In the genomic region with DNA sequence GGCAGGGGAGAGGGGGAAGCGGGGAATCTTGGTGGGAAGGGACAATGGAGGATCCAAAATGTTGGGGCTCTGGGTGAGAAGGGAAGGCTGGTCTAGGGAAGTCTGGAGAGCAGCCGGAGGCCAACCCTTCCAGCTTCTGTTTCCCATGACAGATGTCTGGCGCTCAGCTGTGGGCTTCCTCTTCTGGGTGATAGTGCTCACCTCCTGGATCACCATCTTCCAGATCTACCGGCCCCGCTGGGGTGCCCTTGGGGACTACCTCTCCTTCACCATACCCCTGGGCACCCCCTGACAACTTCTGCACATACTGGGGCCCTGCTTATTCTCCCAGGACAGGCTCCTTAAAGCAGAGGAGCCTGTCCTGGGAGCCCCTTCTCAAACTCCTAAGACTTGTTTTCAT, we compare ENCODE assay signal across 9 cellular contexts. TPM values are rescaled to one million over a fixed set of nuclear protein-coding genes. Genes with fewer than 3 reads are reported as not detected.
DNase-seq lines count a peak whose midpoint lies in the region; ATAC-seq and TF ChIP-seq lines count a peak whose summit lies in the region.
"Had no signal": no experiment of that assay in that cellular context is flagged by ENCODE, and none has a peak within 500 bp of the region (broad histone marks: within the 10 kb centered on the region; RNA-seq: fewer than 3 reads in every experiment).

No MANE protein-coding gene starts in this region.

- H3K4me1 Mint-ChIP-seq in chondrocyte (ENCODE audit: low read depth), result peaks cover 59% of the 10 kb centered on the region
- H3K4me1 Mint-ChIP-seq in nephron, result peaks cover 33% of the 10 kb centered on the region

- no peaks in the 10 kb centered on the region for H3K9me3 ChIP-seq in KOPT-K1 (ENCODE audit: insufficient read depth, low read length, poor library complexity, severe bottlenecking)

- H3K9me3 Mint-ChIP-seq in chondrocyte (ENCODE audit: low read depth), result no peaks in the 10 kb centered on the region
- no peaks in the 10 kb centered on the region for H3K9me3 Mint-ChIP-seq in nephron

- no peaks in the 10 kb centered on the region for H3K36me3 ChIP-seq in KOPT-K1 (ENCODE audit: insufficient read depth, low read length)

- peak overlapping the region; percentile 97 for H3K4me3 Mint-ChIP-seq in chondrocyte (ENCODE audit: unreplicated experiment)
- H3K4me3 Mint-ChIP-seq in nephron, result peak overlapping the region; percentile 92 to 96 (median 95)

- DNase-seq in CD1c-positive myeloid dendritic cell (ENCODE audit: extremely low spot score) (peak; percentile 28), chondrocyte (ENCODE audit: low spot score) (peak; percentile 72)
- DNase-seq in stimulated activated CD4-positive, alpha-beta T cell treated with anti-CD3 and anti-CD28 coated beads, Interleukin-4, amount 100 ng/mL, for 24 hours, result no peak
- DNase-seq: midbrain had no signal

- H3K27ac Mint-ChIP-seq in chondrocyte (ENCODE audit: unreplicated experiment), result peak overlapping the region; percentile 100
- peak overlapping the region; percentile 98 to 99 (median 99) for H3K27ac Mint-ChIP-seq in nephron

- H3K36me3 Mint-ChIP-seq in chondrocyte (ENCODE audit: low read depth) (no peaks in the 10 kb centered on the region), nephron (ENCODE audit: low read depth) (peaks cover 3% of the 10 kb centered on the region)

- ATAC-seq in GM18873 (IDR thresholded peaks at IDR 0.05; ENCODE audit: low FRiP score, unreplicated experiment) (no peak), GM21526 (IDR thresholded peaks at IDR 0.05; ENCODE audit: low FRiP score, unreplicated experiment) (no peak), HG03439 (IDR thresholded peaks at IDR 0.05; ENCODE audit: unreplicated experiment) (no peak)

- H3K27me3 Mint-ChIP-seq in chondrocyte (ENCODE audit: low read depth) (no peaks in the 10 kb centered on the region), nephron (ENCODE audit: low read depth) (no peaks in the 10 kb centered on the region)

- H3K27ac ChIP-seq in KOPT-K1 (ENCODE audit: low read depth, low read length, poor library complexity, severe bottlenecking), result peak overlapping the region; percentile 88

- TF ChIP-seq CTCF in chondrocyte (IDR thresholded peaks at IDR 0.05) (no peak), nephron (IDR thresholded peaks at IDR 0.05; ENCODE audit: unreplicated experiment in 3 of 3) (no peak)

RNA-seq across cellular contexts. Expression of gene PSENEN, which starts 1.1 kb away (rescaled TPM):
- 59.9 to 71.1 TPM (median 61.8 TPM) in 3 replicates for total RNA-seq in chondrocyte

RNA-seq across cellular contexts. Expression of gene U2AF1L4, which starts 1.3 kb away (rescaled TPM):
- total RNA-seq in chondrocyte, result 22.9 to 28.8 TPM (median 24.7 TPM) in 3 replicates

RNA-seq across cellular contexts. Expression of gene LIN37, which starts 1.8 kb away (rescaled TPM):
- total RNA-seq in chondrocyte, result 11.9 to 18.6 TPM (median 13.5 TPM) in 3 replicates

RNA-seq across cellular contexts. Expression of gene IGFLR1, which starts 4.3 kb away (rescaled TPM):
- 0.59 to 1.4 TPM (median 0.99 TPM) in 3 replicates for total RNA-seq in chondrocyte

RNA-seq across cellular contexts. Expression of gene HSPB6, which starts 10.3 kb away (rescaled TPM):
- 0.75 to 5.7 TPM (median 5.0 TPM) in 3 replicates for total RNA-seq in chondrocyte
